ENCODE assay signal across 12 cellular contexts in the genomic region with DNA sequence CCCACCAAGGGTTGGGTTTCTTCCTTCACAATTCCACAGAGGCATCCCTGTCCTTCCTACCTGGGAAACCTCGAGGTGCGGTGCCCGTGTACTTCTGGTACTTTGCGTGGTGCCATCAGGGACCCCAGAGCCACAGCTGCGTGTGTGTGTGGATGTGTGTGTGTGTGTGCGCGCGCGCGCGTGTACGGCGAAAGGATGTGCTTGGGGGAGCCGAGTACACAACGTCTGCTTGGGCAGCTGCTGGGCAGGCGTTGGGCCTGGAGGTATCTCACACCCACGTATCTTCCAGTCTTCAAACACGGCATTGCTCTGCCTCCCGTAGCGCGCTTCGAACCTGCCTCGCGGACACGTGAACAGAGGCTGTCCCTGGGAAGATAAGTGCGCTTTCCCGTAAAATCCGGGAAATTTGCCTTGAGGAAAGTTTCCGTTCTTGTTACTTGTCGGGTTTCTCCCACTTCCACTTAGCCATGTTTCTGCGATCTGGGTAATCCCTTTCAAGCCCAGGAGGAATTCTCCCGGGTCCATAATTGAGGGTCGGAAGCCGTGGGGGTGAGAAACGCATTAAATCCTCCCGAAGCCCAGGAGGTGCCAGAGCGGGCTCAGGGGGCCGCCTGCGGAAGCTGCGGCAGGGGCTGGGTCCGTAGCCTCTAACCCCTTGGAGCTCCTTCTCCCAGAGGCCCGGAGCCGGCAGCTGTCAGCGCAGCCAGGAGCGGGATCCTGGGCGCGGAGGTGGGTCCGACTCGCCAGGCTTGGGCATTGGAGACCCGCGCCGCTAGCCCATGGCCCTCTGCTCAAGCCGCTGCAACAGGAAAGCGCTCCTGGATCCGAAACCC. TPM values are rescaled to one million over a fixed set of nuclear protein-coding genes. Genes with fewer than 3 reads are reported as not detected.
DNase-seq lines count a peak whose midpoint lies in the region; ATAC-seq, FAIRE-seq and TF ChIP-seq lines count a peak whose summit lies in the region.
"Had no signal": no experiment of that assay in that cellular context is flagged by ENCODE, and none has a peak within 500 bp of the region (broad histone marks: within the 10 kb centered on the region; RNA-seq: fewer than 3 reads in every experiment).

No MANE protein-coding gene starts in this region.

- peaks cover 7% of the 10 kb centered on the region; the same call in 1 of the 2 replicates for H3K4me1 ChIP-seq in PC-3 (ENCODE audit: insufficient read depth, low read length)
- H3K4me1 ChIP-seq in hepatocyte (ENCODE audit: insufficient read depth): peaks cover 26% of the 10 kb centered on the region
- H3K4me1 ChIP-seq in stomach: peaks cover 48 to 95% (median 65%) of the 10 kb centered on the region in 4 donors
- peaks cover 4 to 5% of the 10 kb centered on the region in 2 donors for H3K4me1 ChIP-seq in small intestine (ENCODE audit: control insufficient read depth in 2 of 2, insufficient read depth in 1 of 2, low read depth in 1 of 2, low read length in 1 of 2)

- no peaks in the 10 kb centered on the region for H3F3A ChIP-seq in PC-3 (ENCODE audit: low read length, unreplicated experiment)

- peak; percentile 54 for DNase-seq in activated CD8-positive, alpha-beta memory T cell treated with anti-CD3 and anti-CD28 coated beads, Interleukin-2, amount 50 U/mL, for 48 hours
- DNase-seq in activated CD8-positive, alpha-beta memory T cell treated with anti-CD3 and anti-CD28 coated beads for 24 hours: no peak
- DNase-seq in PC-3 (no peak), hepatocyte (ENCODE audit: low spot score) (no peak), retina (peak; percentile 56), stomach (no peak), small intestine (no peak)
- DNase-seq: left cardiac atrium; NCI-H1694; stimulated activated CD4-positive, alpha-beta T cell treated with anti-CD3 and anti-CD28 coated beads, Interleukin-1b, Interleukin-23, amount 100 ng/mL, for 48 hours had no signal

- H3K9ac ChIP-seq in PC-3 (ENCODE audit: low read length): no peak overlapping the region

- H3K27ac ChIP-seq in PC-3 (ENCODE audit: low read length) (no peak overlapping the region), hepatocyte (no peak overlapping the region), stomach (peak overlapping the region in 2 of 5 donors; percentile 88 to 89), small intestine (ENCODE audit: low read depth in 1 of 2, low read length in 1 of 2) (no peak overlapping the region)

- no peak for FAIRE-seq in small intestine (lab: Jason Lieb, UNC)

- no peak for TF ChIP-seq CTCF in PC-3 (conservative IDR thresholded peaks at IDR 0.05; ENCODE audit: low read depth, low read length)
- no peak for TF ChIP-seq CTCF in hepatocyte (IDR thresholded peaks at IDR 0.05; ENCODE audit: poor library complexity)
- TF ChIP-seq CTCF in stomach (IDR thresholded peaks at IDR 0.05): no peak

- POLR2A ChIA-PET in PC-3 (lab: Charles Lee; ENCODE audit: unreplicated experiment): no interaction called here

- intact Hi-C loops in PC-3 (cut with micrococcal nuclease) (no loop called here), stomach (cut with DNase I; ENCODE audit: low total_unique reads) (no loop called here)

- BruUV-seq in PC-3 (replicated peaks; lab: Mats Ljungman, UMichigan): TSS peak; percentile 5

- H4K20me1 ChIP-seq in PC-3 (ENCODE audit: low read length) (peaks cover 17% of the 10 kb centered on the region), hepatocyte (ENCODE audit: insufficient read depth, poor library complexity, severe bottlenecking) (no peaks in the 10 kb centered on the region)

- TF ChIP-seq EP300 in stomach (IDR thresholded peaks at IDR 0.05): no peak

- H3K79me2 ChIP-seq in PC-3 (ENCODE audit: low read length) (peaks cover 56% of the 10 kb centered on the region), hepatocyte (no peaks in the 10 kb centered on the region)

- H3K9me2 ChIP-seq in PC-3 (replicated peaks; ENCODE audit: low read length) (no peaks in the 10 kb centered on the region), hepatocyte (replicated peaks; ENCODE audit: insufficient read depth) (no peaks in the 10 kb centered on the region)

- H3K9me3 ChIP-seq in PC-3 (ENCODE audit: low read length) (no peaks in the 10 kb centered on the region), hepatocyte (ENCODE audit: low read depth) (no peaks in the 10 kb centered on the region), stomach (no peaks in the 10 kb centered on the region), small intestine (ENCODE audit: control insufficient read depth, low read depth) (no peaks in the 10 kb centered on the region)

- peaks cover 13% of the 10 kb centered on the region for H3K36me3 ChIP-seq in PC-3 (ENCODE audit: low read depth, low read length)
- H3K36me3 ChIP-seq in hepatocyte (replicated peaks; ENCODE audit: insufficient read depth, low read depth): no peaks in the 10 kb centered on the region
- no peaks in the 10 kb centered on the region for H3K36me3 ChIP-seq in stomach
- H3K36me3 ChIP-seq in small intestine (ENCODE audit: control insufficient read depth in 2 of 2, insufficient read depth in 2 of 2, low read length in 2 of 2): no peaks in the 10 kb centered on the region

- H2AFZ ChIP-seq in PC-3 (ENCODE audit: low read length) (no peak overlapping the region), hepatocyte (no peak overlapping the region)

- H3K4me2 ChIP-seq in PC-3 (ENCODE audit: low read length) (no peak overlapping the region), hepatocyte (peak overlapping the region; percentile 53)

- H3K27me3 ChIP-seq in PC-3 (ENCODE audit: low read length): no peaks in the 10 kb centered on the region
- H3K27me3 ChIP-seq in hepatocyte: peaks cover 98% of the 10 kb centered on the region
- peaks cover 33 to 100% (median 100%) of the 10 kb centered on the region in 3 donors for H3K27me3 ChIP-seq in stomach
- H3K27me3 ChIP-seq in small intestine (ENCODE audit: control insufficient read depth in 2 of 2, insufficient read depth in 2 of 2, low read length in 2 of 2): peaks cover 28 to 81% of the 10 kb centered on the region in 2 donors

- no peak for ATAC-seq in PC-3
- no peak for ATAC-seq in HG03439 (IDR thresholded peaks at IDR 0.05; ENCODE audit: unreplicated experiment)
- ATAC-seq: esophagus mucosa, left cardiac atrium had no signal

- no peak overlapping the region for H3K4me3 ChIP-seq in PC-3 (ENCODE audit: low read length)
- no peak overlapping the region for H3K4me3 ChIP-seq in hepatocyte
- peak overlapping the region in 2 of 4 donors; percentile 54 to 69 for H3K4me3 ChIP-seq in stomach
- no peak overlapping the region for H3K4me3 ChIP-seq in small intestine (ENCODE audit: low read depth in 1 of 2, low read length in 2 of 2)

- 5% methylated on average over 55 of the region's 55 CpGs for WGBS in hepatocyte (ENCODE audit: low lambda C conversion rate, missing lambda C conversion rate)
- WGBS in stomach, 5 donors: 43 to 67% (median 51%) methylated on average over 50 to 55 of the region's 55 CpGs
- 6 to 14% (median 12%) methylated on average over 50 to 55 of the region's 55 CpGs for WGBS in small intestine, 3 donors

- CTCF ChIA-PET in PC-3 (lab: Charles Lee): no interaction called here

- TF ChIP-seq POLR2A in stomach (IDR thresholded peaks at IDR 0.05): no peak

RNA-seq across cellular contexts. Expression of a gene that starts 2.1 kb away (rescaled TPM):
- total RNA-seq in PC-3 (2014; rRNA removed) (71.2 and 104 TPM in 2 replicates), hepatocyte (0.20 and 0.76 TPM in 2 replicates), stomach (10 to 100 TPM in 4 of 5 donors, not detected in 1; 11.2 to 28.3 (median 20.4) TPM)
- polyA plus RNA-seq in hepatocyte (0.13 and 0.35 TPM in 2 replicates), stomach (10 to 100 TPM in 1 of 3 donors, 1 to 10 TPM in 2; 3.3 to 14.0 (median 6.9) TPM), small intestine (under 1 TPM in 1 of 3 donors, not detected in 2; 0.04 TPM)
- total RNA-seq: left cardiac atrium had no signal

Comparison
In these comparisons a context has a peak if more than half of its experiments do, and no peak if none do; other contexts are left out.
1. DNase-seq: peak in activated CD8-positive, alpha-beta memory T cell treated with anti-CD3 and anti-CD28 coated beads, Interleukin-2, amount 50 U/mL, for 48 hours (single experiment) and retina (single experiment); none in activated CD8-positive, alpha-beta memory T cell treated with anti-CD3 and anti-CD28 coated beads for 24 hours (single experiment), PC-3 (single experiment), hepatocyte (single experiment), stomach (single experiment) and small intestine (single experiment).